18 cellular contexts compared by ENCODE assay signal in the genomic region with DNA sequence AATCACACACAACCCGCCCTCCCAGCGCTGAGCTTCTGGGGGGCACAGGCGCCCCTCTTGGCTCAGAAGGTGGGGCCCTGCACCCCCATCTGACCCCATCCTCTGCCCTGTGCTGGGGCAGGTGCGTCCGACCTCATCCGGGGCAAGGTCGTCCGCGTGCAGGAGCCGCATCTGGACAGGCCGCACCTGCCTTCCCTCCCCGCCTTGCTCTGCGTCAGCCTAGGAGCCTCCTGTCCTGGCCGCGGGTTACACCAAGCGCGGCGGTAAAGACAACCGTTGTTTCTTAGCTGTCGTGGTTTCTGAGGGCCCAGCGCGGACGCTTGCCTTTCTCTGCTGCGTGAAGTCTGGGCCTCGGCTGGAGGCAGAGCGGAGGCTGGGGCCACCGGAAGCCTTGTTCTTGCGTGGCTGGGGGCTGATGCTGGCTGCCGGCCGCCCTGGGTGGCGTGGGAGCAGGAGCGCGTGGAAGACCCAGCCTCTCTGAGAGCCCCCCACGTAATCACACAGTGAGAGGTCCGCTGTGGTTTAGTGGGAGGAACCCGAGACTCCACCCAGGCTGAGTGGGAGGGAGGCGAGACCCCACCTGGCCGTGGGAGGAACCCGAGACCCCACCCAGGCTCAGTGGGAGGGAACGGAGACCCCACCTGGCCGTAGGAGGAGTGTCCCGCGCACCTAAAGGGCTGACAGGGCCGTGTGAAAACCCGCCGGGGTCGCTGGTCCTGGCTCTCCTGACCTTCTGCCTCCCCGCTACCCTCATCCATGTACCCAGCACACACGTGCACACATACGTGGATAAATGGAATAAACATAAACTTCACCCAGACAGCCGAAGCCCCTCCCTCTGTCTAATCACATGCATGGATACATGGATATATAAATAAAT. TPM values are rescaled to one million over a fixed set of nuclear protein-coding genes. Genes with fewer than 3 reads are reported as not detected.
"Had no signal": no experiment of that assay in that cellular context is flagged by ENCODE, and none has a peak within 500 bp of the region (broad histone marks: within the 10 kb centered on the region; RNA-seq: fewer than 3 reads in every experiment).

No MANE protein-coding gene starts in this region.

- ATAC-seq: activated CD4-positive, alpha-beta T cell treated with anti-CD3 and anti-CD28 coated beads for 36 hours; sciatic nerve; T-helper 17 cell had no signal

- H2AFZ ChIP-seq: hepatocyte had no signal

- H3K27ac ChIP-seq: breast epithelium, hepatocyte, left ventricle myocardium inferior, thyroid gland, uterus had no signal

- H3K36me3 ChIP-seq: breast epithelium, left ventricle myocardium inferior, thyroid gland, uterus had no signal

- H3K27me3 ChIP-seq: breast epithelium, hepatocyte, thyroid gland, uterus had no signal

- H3K4me2 ChIP-seq: hepatocyte had no signal

- H3K9me3 ChIP-seq: left ventricle myocardium inferior, thyroid gland, uterus had no signal

- H3K4me3 ChIP-seq: breast epithelium, hepatocyte, left ventricle myocardium inferior, thyroid gland, uterus had no signal

- H3K4me1 ChIP-seq: breast epithelium, left ventricle myocardium inferior, thyroid gland, uterus had no signal

- DNase-seq: activated CD4-positive, alpha-beta memory T cell treated with anti-CD3 and anti-CD28 coated beads, Interleukin-2, amount 10 ng/mL, durations not matched to agents 7 days and 5 days; activated CD4-positive, alpha-beta T cell treated with anti-CD3 and anti-CD28 coated beads for 36 hours; activated naive CD4-positive, alpha-beta T cell treated with Interleukin-2 at 50 U/mL for 16 hours; anterior cingulate cortex; cerebellar nuclear complex; left ventricle myocardium inferior; mesendoderm; nephron progenitor cell; stimulated activated CD4-positive, alpha-beta T cell treated with anti-CD3 and anti-CD28 coated beads, Interleukin-1b, Interleukin-23, amount 100 ng/mL, for 48 hours; T-helper 17 cell; thyroid gland; uterus had no signal

RNA-seq across cellular contexts. Expression of a gene that starts 51.8 kb away (rescaled TPM):
- total RNA-seq: activated CD4-positive, alpha-beta memory T cell treated with anti-CD3 and anti-CD28 coated beads, Interleukin-2, amount 10 ng/mL, durations not matched to agents 7 days and 5 days; activated CD4-positive, alpha-beta T cell treated with anti-CD3 and anti-CD28 coated beads for 36 hours; glomerular endothelial cell; hepatocyte; left ventricle myocardium inferior; pulmonary artery endothelial cell; T-helper 17 cell had no signal
- polyA plus RNA-seq: hepatocyte, keratinocyte had no signal
